In the genomic region with DNA sequence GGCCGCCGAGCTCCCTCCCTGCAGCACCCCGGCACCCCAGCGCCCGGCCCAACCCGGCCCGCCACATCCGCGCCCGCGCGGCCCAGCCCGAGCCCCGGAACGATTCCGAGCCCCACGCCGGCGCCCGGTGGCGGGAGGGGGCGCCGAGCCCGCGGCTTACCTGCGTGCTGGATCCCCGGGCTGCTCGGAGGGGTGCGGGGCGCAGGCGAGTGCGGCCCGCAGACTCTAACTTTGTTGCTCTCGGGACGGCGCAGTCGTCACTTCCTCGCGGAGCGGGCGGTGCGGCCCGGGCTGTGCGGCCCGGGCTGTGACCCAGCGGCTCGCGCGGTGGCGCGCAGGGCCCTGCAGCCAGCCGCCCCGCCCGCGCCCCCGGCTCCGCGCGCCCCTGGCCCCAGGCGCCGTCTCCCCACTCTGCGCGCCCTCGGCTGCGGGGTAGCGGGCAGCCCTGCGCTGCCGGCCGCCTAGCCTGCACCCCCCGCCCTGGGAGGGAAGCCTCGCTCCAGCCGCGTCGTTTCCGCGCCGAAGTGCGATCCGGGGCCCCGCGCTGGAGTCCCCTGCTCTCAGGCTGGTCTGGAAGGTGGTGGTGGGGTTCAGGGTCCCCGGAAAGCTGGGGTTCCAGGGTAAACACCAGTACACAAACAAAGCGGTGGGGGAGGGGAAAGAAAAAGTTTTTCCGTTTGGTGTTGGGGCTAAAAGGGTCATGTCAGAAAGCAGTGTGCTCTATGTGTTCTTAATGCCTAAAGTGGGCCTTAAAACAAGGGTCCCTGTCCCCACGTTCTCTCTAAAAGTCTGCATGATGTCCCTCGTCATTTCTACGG, we compare ENCODE assay signal across 8 cellular contexts.
DNase-seq lines count a peak whose midpoint lies in the region; ATAC-seq and TF ChIP-seq lines count a peak whose summit lies in the region.

No MANE protein-coding gene starts in this region.

- TF ChIP-seq CTCF in WERI-Rb-1 (IDR thresholded peaks at IDR 0.05; ENCODE audit: low read depth, low read length) = no peak

- H3K27me3 Mint-ChIP-seq in central memory CD8-positive, alpha-beta T cell = no peaks in the 10 kb centered on the region

- peaks cover 63% of the 10 kb centered on the region for H3K4me1 Mint-ChIP-seq in central memory CD8-positive, alpha-beta T cell

- no peaks in the 10 kb centered on the region for H3K27me3 ChIP-seq in WERI-Rb-1 (ENCODE audit: insufficient read depth, low read depth, severe bottlenecking)

- intact Hi-C loops in left colon (cut with DNase I, micrococcal nuclease) = no loop called here

- ATAC-seq in HG03196 (IDR thresholded peaks at IDR 0.05; ENCODE audit: unreplicated experiment) = peak; percentile 43
- peak; percentile 48 for ATAC-seq in central memory CD8-positive, alpha-beta T cell (replicated peaks; ENCODE audit: extremely low read depth, poor library complexity, severe bottlenecking)
- ATAC-seq in left colon = peak; percentile 53
- no peak for ATAC-seq in GM21576 (IDR thresholded peaks at IDR 0.05; ENCODE audit: unreplicated experiment)

- peak overlapping the region; percentile 73 for H3K4me3 ChIP-seq in WERI-Rb-1 (ENCODE audit: low read depth, low read length)

- no peaks in the 10 kb centered on the region for H3K9me3 Mint-ChIP-seq in central memory CD8-positive, alpha-beta T cell

- H3K36me3 ChIP-seq in WERI-Rb-1 = no peaks in the 10 kb centered on the region

- H3K4me3 Mint-ChIP-seq in central memory CD8-positive, alpha-beta T cell = peak overlapping the region; percentile 92

- H3K27ac ChIP-seq in WERI-Rb-1 = peak overlapping the region; percentile 90

- DNase-seq in NCI-H524 (lab: John Stamatoyannopoulos, UW) (peak; percentile 19 to 45), NCI-H524 treated with DMSO at 0.1 percent for 48 hours (lab: John Stamatoyannopoulos, UW) (no peak), WERI-Rb-1 (peak; percentile 40), left colon (peak; percentile 50 to 78)
- peak; percentile 40 to 42 for DNase-seq in central memory CD8-positive, alpha-beta T cell (ENCODE audit: low spot score in 2 of 2)
- DNase-seq in stimulated activated CD4-positive, alpha-beta T cell treated with anti-CD3 and anti-CD28 coated beads, Interleukin-2, amount 100 ng/mL, for 24 hours = peak; percentile 56 to 67

- H3K27ac Mint-ChIP-seq in central memory CD8-positive, alpha-beta T cell (ENCODE audit: low read depth) = peak overlapping the region; percentile 97

- peaks cover 15% of the 10 kb centered on the region for H3K36me3 Mint-ChIP-seq in central memory CD8-positive, alpha-beta T cell (ENCODE audit: insufficient read depth)

- no peaks in the 10 kb centered on the region for H3K9me3 ChIP-seq in WERI-Rb-1 (ENCODE audit: severe bottlenecking)
